In the genomic region with DNA sequence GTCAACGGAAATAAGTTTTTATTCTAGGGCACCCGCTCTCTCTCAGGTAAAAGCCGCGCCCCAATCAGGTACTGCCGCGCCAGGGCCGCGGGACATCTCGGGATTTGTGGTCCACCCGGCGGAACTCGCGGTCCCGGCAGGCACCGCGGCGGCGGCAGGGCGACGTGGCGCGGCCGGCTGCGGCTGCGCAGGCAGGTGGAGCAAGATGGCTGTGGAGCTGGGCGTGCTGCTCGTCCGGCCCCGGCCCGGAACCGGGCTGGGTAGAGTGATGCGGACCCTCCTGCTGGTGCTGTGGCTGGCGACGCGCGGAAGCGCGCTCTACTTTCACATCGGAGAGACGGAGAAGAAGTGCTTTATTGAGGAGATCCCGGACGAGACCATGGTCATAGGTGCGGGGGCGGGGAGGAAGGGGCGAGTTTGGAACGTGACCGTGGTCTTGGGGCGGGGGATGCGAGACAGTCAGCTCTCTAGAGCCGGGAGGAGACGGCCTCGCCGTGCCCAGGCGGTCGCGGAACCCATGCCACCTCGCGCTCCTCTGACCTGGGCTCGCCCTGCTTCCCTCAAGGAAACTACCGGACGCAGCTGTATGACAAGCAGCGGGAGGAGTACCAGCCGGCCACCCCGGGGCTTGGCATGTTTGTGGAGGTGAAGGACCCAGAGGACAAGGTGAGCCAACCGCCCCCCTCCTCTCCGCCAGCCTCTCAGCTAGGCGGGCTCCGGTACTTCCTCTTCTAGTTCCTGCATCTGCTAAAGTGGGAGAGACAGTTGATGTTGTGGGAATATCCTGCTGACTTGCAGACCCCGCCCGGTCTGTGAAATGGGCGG, we compare ENCODE assay signal across 1 cellular context.
A peak's percentile ranks its signal among the peaks of the same experiment; 100 is the strongest.
TF ChIP-seq lines count a peak whose summit lies in the region.

A gene (plus strand): TSS at position 194 of the 825 bp plus-strand sequence. CDS start 12 bp downstream, at position 206.

TF ChIP-seq in A549, 52 proteins besides CTCF, POLR2A, EP300 and RAD21 (continued from another document):
- TF ChIP-seq BHLHE40 (IDR thresholded peaks at IDR 0.05; ENCODE audit: low read depth, low read length) (peak; percentile 33; the same call in 1 of the 2 replicates), SREBF2 (IDR thresholded peaks at IDR 0.05) (no peak), ZC3H11A (IDR thresholded peaks at IDR 0.05) (no peak), JUNB (IDR thresholded peaks at IDR 0.05) (no peak), GATA3 (IDR thresholded peaks at IDR 0.05; ENCODE audit: borderline replicate concordance) (no peak), HEYL (CRISPR knock-in tag; IDR thresholded peaks at IDR 0.05) (no peak), TP53 (CRISPR knock-in tag; IDR thresholded peaks at IDR 0.05) (no peak), EHMT2 (IDR thresholded peaks at IDR 0.05; ENCODE audit: low read depth) (no peak), EHF (CRISPR knock-in tag; IDR thresholded peaks at IDR 0.05) (no peak), CBX8 (IDR thresholded peaks at IDR 0.05) (no peak), RCOR1 (IDR thresholded peaks at IDR 0.05; ENCODE audit: low read depth, low read length) (no peak), HOXA7 (CRISPR knock-in tag; IDR thresholded peaks at IDR 0.05) (no peak), JUN (IDR thresholded peaks at IDR 0.05) (peak; percentile 65 to 92; a peak in 4 of 5 replicates)
- TF ChIP-seq, protein P1, sequence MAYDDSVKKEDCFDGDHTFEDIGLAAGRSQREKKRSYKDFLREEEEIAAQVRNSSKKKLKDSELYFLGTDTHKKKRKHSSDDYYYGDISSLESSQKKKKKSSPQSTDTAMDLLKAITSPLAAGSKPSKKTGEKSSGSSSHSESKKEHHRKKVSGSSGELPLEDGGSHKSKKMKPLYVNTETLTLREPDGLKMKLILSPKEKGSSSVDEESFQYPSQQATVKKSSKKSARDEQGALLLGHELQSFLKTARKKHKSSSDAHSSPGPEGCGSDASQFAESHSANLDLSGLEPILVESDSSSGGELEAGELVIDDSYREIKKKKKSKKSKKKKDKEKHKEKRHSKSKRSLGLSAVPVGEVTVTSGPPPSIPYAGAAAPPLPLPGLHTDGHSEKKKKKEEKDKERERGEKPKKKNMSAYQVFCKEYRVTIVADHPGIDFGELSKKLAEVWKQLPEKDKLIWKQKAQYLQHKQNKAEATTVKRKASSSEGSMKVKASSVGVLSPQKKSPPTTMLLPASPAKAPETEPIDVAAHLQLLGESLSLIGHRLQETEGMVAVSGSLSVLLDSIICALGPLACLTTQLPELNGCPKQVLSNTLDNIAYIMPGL (CRISPR knock-in tag; IDR thresholded peaks at IDR 0.05; ENCODE audit: borderline replicate concordance) = no peak
- TF ChIP-seq, protein P2, sequence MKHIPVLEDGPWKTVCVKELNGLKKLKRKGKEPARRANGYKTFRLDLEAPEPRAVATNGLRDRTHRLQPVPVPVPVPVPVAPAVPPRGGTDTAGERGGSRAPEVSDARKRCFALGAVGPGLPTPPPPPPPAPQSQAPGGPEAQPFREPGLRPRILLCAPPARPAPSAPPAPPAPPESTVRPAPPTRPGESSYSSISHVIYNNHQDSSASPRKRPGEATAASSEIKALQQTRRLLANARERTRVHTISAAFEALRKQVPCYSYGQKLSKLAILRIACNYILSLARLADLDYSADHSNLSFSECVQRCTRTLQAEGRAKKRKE (CRISPR knock-in tag; IDR thresholded peaks at IDR 0.05; ENCODE audit: low read depth) = no peak
